ENCODE assay signal across 8 cellular contexts in the genomic region with DNA sequence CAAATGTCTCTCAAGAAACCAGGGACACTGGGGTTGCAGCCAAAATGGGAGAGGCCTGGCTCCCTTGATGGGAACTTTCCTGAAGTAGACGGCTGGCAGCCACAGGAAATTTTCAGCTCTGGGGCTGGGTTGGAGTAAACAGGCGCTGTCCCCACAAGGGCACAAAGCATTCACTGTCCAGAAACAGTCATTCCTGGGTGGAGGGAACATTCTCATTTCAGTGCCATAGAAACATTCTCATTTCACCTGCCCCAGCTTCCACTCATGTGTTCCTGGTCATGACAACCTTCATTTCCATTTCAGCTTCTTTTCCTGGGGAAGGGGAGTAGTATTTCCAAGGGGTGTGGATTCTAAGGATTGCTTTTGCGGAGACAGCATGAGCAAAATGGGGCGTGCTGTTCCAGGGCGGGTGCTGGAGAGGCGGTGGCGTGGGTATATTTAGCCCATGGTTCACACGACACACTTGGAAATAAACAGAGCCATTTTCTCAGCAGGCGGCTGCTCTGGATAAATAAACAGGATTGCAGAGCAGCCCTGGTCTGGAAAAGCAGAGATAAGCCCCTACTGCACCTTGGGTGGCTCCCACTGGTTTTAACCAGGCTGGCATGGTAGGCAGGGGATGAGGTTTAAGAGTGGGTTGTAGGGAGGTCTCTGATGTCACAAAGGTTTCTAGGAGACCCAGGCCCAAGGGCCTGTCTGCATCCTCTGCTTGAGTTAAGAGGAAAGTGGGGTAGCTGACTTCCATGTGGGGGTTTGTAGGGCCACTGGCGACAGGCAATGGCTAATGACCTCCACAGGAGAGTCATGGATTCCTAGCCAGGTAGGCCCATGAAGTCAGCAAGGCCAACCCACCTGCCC. TPM values are rescaled to one million over a fixed set of nuclear protein-coding genes. Genes with fewer than 3 reads are reported as not detected.
DNase-seq lines count a peak whose midpoint lies in the region; ATAC-seq, FAIRE-seq and TF ChIP-seq lines count a peak whose summit lies in the region.

No MANE protein-coding gene starts in this region.

- H3F3A ChIP-seq in GM23248 (ENCODE audit: insufficient read depth) = 0 out of 2 replicates have a peak, but pooled peaks cover 4% of the 10 kb centered on the region
- peaks cover 38% of the 10 kb centered on the region for H3F3A ChIP-seq in MM.1S (ENCODE audit: insufficient read depth, low read length)

- no peaks in the 10 kb centered on the region for H3K9me2 ChIP-seq in GM23248 (ENCODE audit: insufficient read depth)
- no peaks in the 10 kb centered on the region for H3K9me2 ChIP-seq in MM.1S (replicated peaks; ENCODE audit: insufficient read depth, low read length)

- no peaks in the 10 kb centered on the region for H3K27me3 ChIP-seq in CD8-positive, alpha-beta T cell (ENCODE audit: insufficient read depth, low read length)
- H3K27me3 ChIP-seq in GM23248 (replicated peaks; ENCODE audit: insufficient read depth) = no peaks in the 10 kb centered on the region
- no peaks in the 10 kb centered on the region for H3K27me3 ChIP-seq in MM.1S (replicated peaks; ENCODE audit: insufficient read depth, low read length)

- no peak for DNase-seq in CD8-positive, alpha-beta T cell
- DNase-seq in RWPE1 (ENCODE audit: low spot score) (no peak), frontal cortex (ENCODE audit: low spot score in 2 of 2) (peak; percentile 55 to 61), pons (ENCODE audit: low spot score) (peak; percentile 96), GM23248 (no peak), urothelium cell line (ENCODE audit: low spot score) (no peak), MM.1S (no peak)
- no peak for DNase-seq in stimulated activated CD8-positive, alpha-beta memory T cell treated with anti-CD3 and anti-CD28 coated beads, Interleukin-4, amount 100 ng/mL, for 48 hours

- no peak overlapping the region for H3K4me3 ChIP-seq in CD8-positive, alpha-beta T cell (ENCODE audit: low read depth, low read length)
- H3K4me3 ChIP-seq in GM23248 (no peak overlapping the region), MM.1S (ENCODE audit: low read length) (no peak overlapping the region)

- TF ChIP-seq CTCF in CD8-positive, alpha-beta T cell (IDR thresholded peaks at IDR 0.05) = no peak
- TF ChIP-seq CTCF in RWPE1 (conservative IDR thresholded peaks at IDR 0.05; ENCODE audit: low read depth) = no peak
- no peak for TF ChIP-seq CTCF in MM.1S (IDR thresholded peaks at IDR 0.05; ENCODE audit: low read length)

- no peak for FAIRE-seq in frontal cortex (lab: Jason Lieb, UNC)
- FAIRE-seq in urothelium cell line (lab: Jason Lieb, UNC) = no peak

- no peaks in the 10 kb centered on the region for H4K20me1 ChIP-seq in GM23248 (ENCODE audit: insufficient read depth)
- H4K20me1 ChIP-seq in MM.1S (ENCODE audit: insufficient read depth, low read length) = peaks cover 7% of the 10 kb centered on the region; the same call in 1 of the 2 replicates

- POLR2A ChIA-PET in CD8-positive, alpha-beta T cell (lab: Charles Lee) = no interaction called here
- POLR2A ChIA-PET in RWPE1 (lab: Yijun Ruan, JAX; ENCODE audit: low non-redundant PET) = no interaction called here

- peak overlapping the region; percentile 80 for H3K27ac Mint-ChIP-seq in CD8-positive, alpha-beta T cell

- no peak overlapping the region for H3K4me3 Mint-ChIP-seq in CD8-positive, alpha-beta T cell

- H3K9me3 ChIP-seq in CD8-positive, alpha-beta T cell (ENCODE audit: low read length) = no peaks in the 10 kb centered on the region
- H3K9me3 ChIP-seq in GM23248 (ENCODE audit: low read depth) (no peaks in the 10 kb centered on the region), MM.1S (replicated peaks; ENCODE audit: insufficient read depth, low read length) (no peaks in the 10 kb centered on the region)

- H3K79me2 ChIP-seq in GM23248 (ENCODE audit: insufficient read depth) (peaks cover 96% of the 10 kb centered on the region), MM.1S (ENCODE audit: low read length) (peaks cover 98% of the 10 kb centered on the region)

- ATAC-seq in CD8-positive, alpha-beta T cell = no peak

- intact Hi-C loops in CD8-positive, alpha-beta T cell (cut with DNase I, micrococcal nuclease) = no loop called here

- H3K4me2 ChIP-seq in GM23248 (ENCODE audit: unreplicated experiment) (no peak overlapping the region), MM.1S (ENCODE audit: low read depth, low read length) (no peak overlapping the region)

- H3K9me3 Mint-ChIP-seq in CD8-positive, alpha-beta T cell = no peaks in the 10 kb centered on the region

- CTCF ChIA-PET in CD8-positive, alpha-beta T cell (lab: Charles Lee) = interaction anchor here (1.2 to 5.5 kb wide), 3 partner anchors 9 to 53 kb away, joined by 3 to 27 read pairs (median 6); a partner anchor contains a TSS
- CTCF ChIA-PET in RWPE1 (lab: Yijun Ruan, JAX) = interaction anchor here (0.5 to 1.1 kb wide), 7 partner anchors 8 to 179 kb away, joined by 3 to 5 read pairs (median 3); a partner anchor contains a TSS

- H2AFZ ChIP-seq in GM23248 (no peak overlapping the region), MM.1S (ENCODE audit: low read length) (no peak overlapping the region)

- peaks cover 3% of the 10 kb centered on the region for H3K36me3 ChIP-seq in CD8-positive, alpha-beta T cell (ENCODE audit: insufficient read depth, low read length)
- no peaks in the 10 kb centered on the region; the same call in 1 of the 2 replicates for H3K36me3 ChIP-seq in GM23248 (ENCODE audit: low read depth)
- H3K36me3 ChIP-seq in MM.1S (replicated peaks; ENCODE audit: insufficient read depth, low read length) = peaks cover 19% of the 10 kb centered on the region

- H3K27ac ChIP-seq in CD8-positive, alpha-beta T cell (ENCODE audit: low read depth, low read length) = no peak overlapping the region
- H3K27ac ChIP-seq in RWPE1 (peak overlapping the region; percentile 36), GM23248 (no peak overlapping the region), MM.1S (ENCODE audit: low read length) (no peak overlapping the region; the same call in 1 of the 2 replicates)

- 60 to 62% methylated on average over 10 of the region's 10 CpGs for WGBS in GM23248 (ENCODE audit: low coverage in 1 of 2, low lambda C conversion rate in 2 of 2, missing lambda C conversion rate in 2 of 2), 2 experiments

- no peak overlapping the region; the same call in 1 of the 2 replicates for H3K9ac ChIP-seq in GM23248
- no peak overlapping the region for H3K9ac ChIP-seq in MM.1S (ENCODE audit: low read length)

- no peaks in the 10 kb centered on the region for H3K27me3 Mint-ChIP-seq in CD8-positive, alpha-beta T cell (ENCODE audit: low read depth)

- in situ Hi-C loops in GM23248 (cut with MboI) = no loop called here

- peaks cover 39% of the 10 kb centered on the region for H3K4me1 ChIP-seq in CD8-positive, alpha-beta T cell (ENCODE audit: insufficient read depth, low read length)
- H3K4me1 ChIP-seq in GM23248 (ENCODE audit: insufficient read depth) (peaks cover 13% of the 10 kb centered on the region), MM.1S (ENCODE audit: low read length) (peaks cover 46% of the 10 kb centered on the region)

- peaks cover 24% of the 10 kb centered on the region for H3K36me3 Mint-ChIP-seq in CD8-positive, alpha-beta T cell

- peaks cover 50% of the 10 kb centered on the region for H3K4me1 Mint-ChIP-seq in CD8-positive, alpha-beta T cell (ENCODE audit: low read depth)

RNA-seq across cellular contexts. Expression of a gene that starts 32.9 kb away (rescaled TPM):
- not detected for total RNA-seq in CD8-positive, alpha-beta T cell
- 1.2 TPM for total RNA-seq in frontal cortex
- not detected in 2 replicates for total RNA-seq in GM23248 (2014; rRNA removed; shearing (Covaris generic))
- polyA plus RNA-seq in GM23248 (2016; fragmentation: Nextera tagmentation; extraction: Ambion mirVana) = not detected in 2 replicates

RNA-seq across cellular contexts. Expression of a gene that starts 52.1 kb away (rescaled TPM):
- 1 to 10 TPM; 9.5 to 9.7 TPM for total RNA-seq in CD8-positive, alpha-beta T cell
- total RNA-seq in frontal cortex = 32.6 TPM
- total RNA-seq in GM23248 (2014; rRNA removed; shearing (Covaris generic)) = 83.8 and 95.1 TPM in 2 replicates
- polyA plus RNA-seq in GM23248 (2016; fragmentation: Nextera tagmentation; extraction: Ambion mirVana) = 56.2 and 56.3 TPM in 2 replicates

Comparison
In these comparisons a context has a peak if more than half of its experiments do, and no peak if none do; other contexts are left out.
1. DNase-seq: peak in frontal cortex (2 of 2) and pons (single experiment); none in CD8-positive, alpha-beta T cell (0 of 7), RWPE1 (single experiment), stimulated activated CD8-positive, alpha-beta memory T cell treated with anti-CD3 and anti-CD28 coated beads, Interleukin-4, amount 100 ng/mL, for 48 hours (single experiment), GM23248 (single experiment), urothelium cell line (single experiment) and MM.1S (single experiment).